In genomic region chr11:128226106-128226716, GRCh38 we compare ENCODE assay signal across 16 cellular contexts.
DNase-seq lines count a peak whose midpoint lies in the region; ATAC-seq and TF ChIP-seq lines count a peak whose summit lies in the region.
"Had no signal": no experiment of that assay in that cellular context is flagged by ENCODE, and none has a peak within 500 bp of the region (broad histone marks: within the 10 kb centered on the region; RNA-seq: fewer than 3 reads in every experiment).

No MANE protein-coding gene starts in this region.

- H3K4me3 ChIP-seq in mammary epithelial cell (replicated peaks in 1 of 3; ENCODE audit: insufficient read depth in 1 of 3, low read depth in 2 of 3, low read length in 3 of 3) = no peak overlapping the region
- no peak overlapping the region for H3K4me3 ChIP-seq in breast epithelium
- no peak overlapping the region for H3K4me3 ChIP-seq in aorta (ENCODE audit: low read length in 2 of 2)
- H3K4me3 ChIP-seq: thoracic aorta had no signal

- H3K79me2 ChIP-seq in mammary epithelial cell (ENCODE audit: insufficient read depth, low read length) = no peaks in the 10 kb centered on the region

- in situ Hi-C loops in mammary epithelial cell (cut with MboI; ENCODE audit: low sequenced_read_pairs in 2 of 2) = no loop called here

- no peak overlapping the region for H3K9ac ChIP-seq in mammary epithelial cell (ENCODE audit: insufficient read depth, low read length)

- peaks cover 0 to 14% of the 10 kb centered on the region in 2 donors for H3K36me3 Mint-ChIP-seq in activated naive CD4-positive, alpha-beta T cell treated with anti-CD3 and anti-CD28 coated beads, Interleukin-2, amount 50 U/mL, for 72 hours

- no peak for DNase-seq in mammary epithelial cell
- no peak for DNase-seq in breast epithelium (ENCODE audit: low spot score in 2 of 2)
- DNase-seq in activated naive CD4-positive, alpha-beta T cell treated with anti-CD3 and anti-CD28 coated beads, Interleukin-2, amount 50 U/mL, for 72 hours (ENCODE audit: low spot score in 2 of 2) = no peak
- peak; percentile 22 for DNase-seq in stimulated activated CD4-positive, alpha-beta T cell treated with anti-CD3 and anti-CD28 coated beads, Interleukin-12 subunit alpha, Interleukin-12 subunit beta, amount 100 ng/mL, for 4 hours
- peak; percentile 29 to 70 for DNase-seq in stimulated activated CD8-positive, alpha-beta memory T cell treated with anti-CD3 and anti-CD28 coated beads, Interleukin-7, amount 100 ng/mL, for 48 hours (ENCODE audit: extremely low read depth in 1 of 2, low read depth in 1 of 2)
- DNase-seq in DMS 273 (lab: John Stamatoyannopoulos, UW; ENCODE audit: unreplicated experiment) = no peak
- DNase-seq in ecto neural progenitor cell (ENCODE audit: low spot score) = no peak
- DNase-seq in aorta = no peak
- DNase-seq: amniotic stem cell; central memory CD4-positive, alpha-beta T cell; effector CD8-positive, alpha-beta T cell; glutamatergic neuron; NCI-H1436 treated with DMSO at 0.1 percent for 48 hours; NK-92 treated with Interleukin-12 subunit alpha and Interleukin-12 subunit beta, amount 100 ng/mL, for 24 hours; RPMI8226 had no signal

- H3K27me3 ChIP-seq in mammary epithelial cell (ENCODE audit: insufficient read depth, low read length) (no peaks in the 10 kb centered on the region), breast epithelium (no peaks in the 10 kb centered on the region), aorta (ENCODE audit: control insufficient read depth in 1 of 2, insufficient read depth in 2 of 2, low read length in 1 of 2) (no peaks in the 10 kb centered on the region)

- H4K20me1 ChIP-seq in mammary epithelial cell (ENCODE audit: insufficient read depth, low read length) = no peaks in the 10 kb centered on the region

- CTCF ChIA-PET in mammary epithelial cell (lab: Charles Lee; ENCODE audit: low non-redundant PET) = no interaction called here

- H3K27ac ChIP-seq in mammary epithelial cell (ENCODE audit: insufficient read depth, low read depth, low read length) (no peak overlapping the region), breast epithelium (no peak overlapping the region), aorta (ENCODE audit: low read depth in 1 of 2, low read length in 2 of 2) (no peak overlapping the region)
- H3K27ac ChIP-seq: thoracic aorta had no signal

- no peaks in the 10 kb centered on the region for H3K4me1 ChIP-seq in mammary epithelial cell (ENCODE audit: insufficient read depth, low read length)
- H3K4me1 ChIP-seq in breast epithelium = no peaks in the 10 kb centered on the region
- H3K4me1 ChIP-seq in aorta (ENCODE audit: control insufficient read depth in 1 of 2, insufficient read depth in 2 of 2, low read length in 2 of 2) = no peaks in the 10 kb centered on the region

- peaks cover 0 to 3% of the 10 kb centered on the region in 2 donors for H3K9me3 Mint-ChIP-seq in activated naive CD4-positive, alpha-beta T cell treated with anti-CD3 and anti-CD28 coated beads, Interleukin-2, amount 50 U/mL, for 72 hours

- H2AFZ ChIP-seq in mammary epithelial cell (ENCODE audit: low read depth, low read length) = peak overlapping the region; percentile 26

- TF ChIP-seq POLR2A in breast epithelium (IDR thresholded peaks at IDR 0.05) = no peak

- dilution Hi-C loops in mammary epithelial cell (cut with HindIII; ENCODE audit: low sequenced_read_pairs) = no loop called here

- 90% methylated on average over 7 of the region's 7 CpGs for WGBS in mammary epithelial cell (ENCODE audit: low coverage, missing lambda C conversion rate)
- 71 to 76% methylated on average over 7 of the region's 7 CpGs for WGBS in aorta, 2 donors

- intact Hi-C loops in mammary epithelial cell (cut with micrococcal nuclease) = no loop called here
- intact Hi-C loops in breast epithelium (cut with DNase I; ENCODE audit: low total_unique reads) = no loop called here
- intact Hi-C loops in aorta (cut with DNase I) = no loop called here

- peak; percentile 59 to 63 for ATAC-seq in activated naive CD4-positive, alpha-beta T cell treated with anti-CD3 and anti-CD28 coated beads, Interleukin-2, amount 50 U/mL, for 72 hours
- ATAC-seq in aorta (ENCODE audit: low FRiP score) = no peak

- H3K9me3 ChIP-seq in mammary epithelial cell (replicated peaks; ENCODE audit: insufficient read depth, low read length) = no peaks in the 10 kb centered on the region
- no peaks in the 10 kb centered on the region for H3K9me3 ChIP-seq in breast epithelium
- no peaks in the 10 kb centered on the region for H3K9me3 ChIP-seq in aorta (ENCODE audit: control insufficient read depth, low read length)
- H3K9me3 ChIP-seq: thoracic aorta had no signal

- H3K36me3 ChIP-seq in mammary epithelial cell (ENCODE audit: insufficient read depth, low read length) = no peaks in the 10 kb centered on the region
- H3K36me3 ChIP-seq in breast epithelium = no peaks in the 10 kb centered on the region
- no peaks in the 10 kb centered on the region for H3K36me3 ChIP-seq in aorta (ENCODE audit: control insufficient read depth in 1 of 2, insufficient read depth in 2 of 2, low read length in 1 of 2)
- H3K36me3 ChIP-seq: thoracic aorta had no signal

- no peak overlapping the region for H3K4me2 ChIP-seq in mammary epithelial cell (ENCODE audit: insufficient read depth, low read depth, low read length)

- H3K27ac Mint-ChIP-seq in activated naive CD4-positive, alpha-beta T cell treated with anti-CD3 and anti-CD28 coated beads, Interleukin-2, amount 50 U/mL, for 72 hours = peak overlapping the region; percentile 51 to 52

- BruUV-seq in mammary epithelial cell (replicated peaks; lab: Mats Ljungman, UMichigan) = no TSS peak

- TF ChIP-seq CTCF in mammary epithelial cell (conservative IDR thresholded peaks at IDR 0.05 in 1 of 2, IDR thresholded peaks at IDR 0.05 in 1 of 2; ENCODE audit: extremely low read depth in 1 of 2, insufficient read depth in 1 of 2, low read depth in 1 of 2, low read length in 2 of 2) (no peak), breast epithelium (IDR thresholded peaks at IDR 0.05) (no peak)

Comparison
In these comparisons a context has a peak if more than half of its experiments do, and no peak if none do; other contexts are left out.
1. DNase-seq: peak in stimulated activated CD4-positive, alpha-beta T cell treated with anti-CD3 and anti-CD28 coated beads, Interleukin-12 subunit alpha, Interleukin-12 subunit beta, amount 100 ng/mL, for 4 hours (single experiment) and stimulated activated CD8-positive, alpha-beta memory T cell treated with anti-CD3 and anti-CD28 coated beads, Interleukin-7, amount 100 ng/mL, for 48 hours (2 of 2); none in mammary epithelial cell (single experiment), breast epithelium (0 of 2), activated naive CD4-positive, alpha-beta T cell treated with anti-CD3 and anti-CD28 coated beads, Interleukin-2, amount 50 U/mL, for 72 hours (0 of 2), DMS 273 (single experiment), ecto neural progenitor cell (single experiment) and aorta (0 of 2).